In genomic region chr2:188478724-188479123, GRCh38 we compare ENCODE assay signal across 10 cellular contexts.
DNase-seq lines count a peak whose midpoint lies in the region; ATAC-seq and TF ChIP-seq lines count a peak whose summit lies in the region.
"Had no signal": no experiment of that assay in that cellular context is flagged by ENCODE, and none has a peak within 500 bp of the region (broad histone marks: within the 10 kb centered on the region; RNA-seq: fewer than 3 reads in every experiment).

No MANE protein-coding gene starts in this region.

- H3K4me1 Mint-ChIP-seq in T-helper 2 cell treated with Interferon-gamma antibody and Interleukin-4, amounts not matched to agents 5 μg/mL and 100 μg/mL, for 36 hours (ENCODE audit: low read depth): no peaks in the 10 kb centered on the region
- H3K4me1 Mint-ChIP-seq: activated naive CD4-positive, alpha-beta T cell treated with anti-CD3 and anti-CD28 coated beads, Interleukin-2, amount 10 ng/mL, durations not matched to agents 7 days and 5 days had no signal

- H3K4me3 ChIP-seq in testis (no peak overlapping the region), upper lobe of left lung (no peak overlapping the region)
- H3K4me3 ChIP-seq: gastrocnemius medialis had no signal

- no peaks in the 10 kb centered on the region for H3K9me3 Mint-ChIP-seq in activated naive CD4-positive, alpha-beta T cell treated with anti-CD3 and anti-CD28 coated beads, Interleukin-2, amount 50 U/mL, for 72 hours
- no peaks in the 10 kb centered on the region for H3K9me3 Mint-ChIP-seq in T-helper 2 cell treated with Interferon-gamma antibody and Interleukin-4, amounts not matched to agents 5 μg/mL and 100 μg/mL, for 36 hours
- H3K9me3 Mint-ChIP-seq: activated naive CD4-positive, alpha-beta T cell treated with anti-CD3 and anti-CD28 coated beads, Interleukin-2, amount 10 ng/mL, durations not matched to agents 7 days and 5 days had no signal

- no peaks in the 10 kb centered on the region for H3K27me3 Mint-ChIP-seq in T-helper 2 cell treated with Interferon-gamma antibody and Interleukin-4, amounts not matched to agents 5 μg/mL and 100 μg/mL, for 36 hours (ENCODE audit: low read depth)
- H3K27me3 Mint-ChIP-seq: activated naive CD4-positive, alpha-beta T cell treated with anti-CD3 and anti-CD28 coated beads, Interleukin-2, amount 10 ng/mL, durations not matched to agents 7 days and 5 days had no signal

- no peaks in the 10 kb centered on the region for H3K4me1 ChIP-seq in testis
- no peaks in the 10 kb centered on the region for H3K4me1 ChIP-seq in upper lobe of left lung

- DNase-seq in activated naive CD4-positive, alpha-beta T cell treated with anti-CD3 and anti-CD28 coated beads, Interleukin-2, amount 50 U/mL, for 72 hours (ENCODE audit: low spot score in 2 of 2): no peak
- no peak for DNase-seq in activated naive CD4-positive, alpha-beta T cell (lab: John Stamatoyannopoulos, UW)
- DNase-seq in NCI-H345 treated with DMSO at 0.1 percent for 48 hours (lab: John Stamatoyannopoulos, UW; ENCODE audit: unreplicated experiment): peak; percentile 4
- peak; percentile 29 for DNase-seq in testis
- no peak for DNase-seq in upper lobe of left lung
- DNase-seq in stimulated activated CD4-positive, alpha-beta T cell treated with anti-CD3 and anti-CD28 coated beads, Interleukin-15, amount 100 ng/mL, for 24 hours: no peak
- DNase-seq in T-helper 2 cell treated with Interferon-gamma antibody and Interleukin-4, amounts not matched to agents 5 μg/mL and 100 μg/mL, for 36 hours (ENCODE audit: low spot score): no peak
- DNase-seq: activated naive CD4-positive, alpha-beta T cell treated with anti-CD3 and anti-CD28 coated beads, Interleukin-2, amount 10 ng/mL, durations not matched to agents 7 days and 5 days; gastrocnemius medialis had no signal

- no peaks in the 10 kb centered on the region for H3K9me3 ChIP-seq in testis
- H3K9me3 ChIP-seq in upper lobe of left lung: no peaks in the 10 kb centered on the region
- H3K9me3 ChIP-seq: gastrocnemius medialis had no signal

- H3K27me3 ChIP-seq in testis (no peaks in the 10 kb centered on the region), upper lobe of left lung (no peaks in the 10 kb centered on the region)
- H3K27me3 ChIP-seq: gastrocnemius medialis had no signal

- ATAC-seq in activated naive CD4-positive, alpha-beta T cell treated with anti-CD3 and anti-CD28 coated beads, Interleukin-2, amount 50 U/mL, for 72 hours: peak; percentile 70 to 74
- ATAC-seq in HG02938 (IDR thresholded peaks at IDR 0.05; ENCODE audit: unreplicated experiment): peak; percentile 99
- no peak for ATAC-seq in upper lobe of left lung (ENCODE audit: low FRiP score in 2 of 2)

- TF ChIP-seq EP300 in upper lobe of left lung (IDR thresholded peaks at IDR 0.05): no peak

- no peak overlapping the region for H3K4me3 Mint-ChIP-seq in T-helper 2 cell treated with Interferon-gamma antibody and Interleukin-4, amounts not matched to agents 5 μg/mL and 100 μg/mL, for 36 hours
- H3K4me3 Mint-ChIP-seq: activated naive CD4-positive, alpha-beta T cell treated with anti-CD3 and anti-CD28 coated beads, Interleukin-2, amount 10 ng/mL, durations not matched to agents 7 days and 5 days had no signal

- TF ChIP-seq POLR2A in testis (IDR thresholded peaks at IDR 0.05) (no peak), upper lobe of left lung (IDR thresholded peaks at IDR 0.05) (no peak)

- whole genome bisulfite sequencing in testis, 2 donors: 52 to 58% methylated on average over 1 of the region's 1 CpG
- 57 to 64% methylated on average over 1 of the region's 1 CpG for WGBS in upper lobe of left lung, 2 donors

- H3K27ac Mint-ChIP-seq in activated naive CD4-positive, alpha-beta T cell treated with anti-CD3 and anti-CD28 coated beads, Interleukin-2, amount 50 U/mL, for 72 hours: peak overlapping the region in 1 of 2 donors; percentile 7
- no peak overlapping the region for H3K27ac Mint-ChIP-seq in T-helper 2 cell treated with Interferon-gamma antibody and Interleukin-4, amounts not matched to agents 5 μg/mL and 100 μg/mL, for 36 hours
- H3K27ac Mint-ChIP-seq: activated naive CD4-positive, alpha-beta T cell treated with anti-CD3 and anti-CD28 coated beads, Interleukin-2, amount 10 ng/mL, durations not matched to agents 7 days and 5 days had no signal

- H3K36me3 ChIP-seq in testis (ENCODE audit: low read depth, missing control alignments) (no peaks in the 10 kb centered on the region), upper lobe of left lung (no peaks in the 10 kb centered on the region)
- H3K36me3 ChIP-seq: gastrocnemius medialis had no signal

- intact Hi-C loops in testis (cut with DNase I; ENCODE audit: low total_unique reads): no loop called here

- H3K27ac ChIP-seq in testis (no peak overlapping the region), upper lobe of left lung (no peak overlapping the region)
- H3K27ac ChIP-seq: gastrocnemius medialis had no signal

- TF ChIP-seq CTCF in testis (IDR thresholded peaks at IDR 0.05): no peak
- no peak for TF ChIP-seq CTCF in upper lobe of left lung (IDR thresholded peaks at IDR 0.05)

- H3K36me3 Mint-ChIP-seq in activated naive CD4-positive, alpha-beta T cell treated with anti-CD3 and anti-CD28 coated beads, Interleukin-2, amount 50 U/mL, for 72 hours: no peaks in the 10 kb centered on the region
- no peaks in the 10 kb centered on the region for H3K36me3 Mint-ChIP-seq in T-helper 2 cell treated with Interferon-gamma antibody and Interleukin-4, amounts not matched to agents 5 μg/mL and 100 μg/mL, for 36 hours (ENCODE audit: low read depth)
- H3K36me3 Mint-ChIP-seq: activated naive CD4-positive, alpha-beta T cell treated with anti-CD3 and anti-CD28 coated beads, Interleukin-2, amount 10 ng/mL, durations not matched to agents 7 days and 5 days had no signal

Comparison
In these comparisons a context has a peak if more than half of its experiments do, and no peak if none do; other contexts are left out.
1. ATAC-seq: peak in activated naive CD4-positive, alpha-beta T cell treated with anti-CD3 and anti-CD28 coated beads, Interleukin-2, amount 50 U/mL, for 72 hours (2 of 2) and HG02938 (single experiment); none in upper lobe of left lung (0 of 2).
2. DNase-seq: peak in NCI-H345 treated with DMSO at 0.1 percent for 48 hours (single experiment) and testis (single experiment); none in activated naive CD4-positive, alpha-beta T cell treated with anti-CD3 and anti-CD28 coated beads, Interleukin-2, amount 50 U/mL, for 72 hours (0 of 2), activated naive CD4-positive, alpha-beta T cell (0 of 4), upper lobe of left lung (0 of 2), stimulated activated CD4-positive, alpha-beta T cell treated with anti-CD3 and anti-CD28 coated beads, Interleukin-15, amount 100 ng/mL, for 24 hours (single experiment) and T-helper 2 cell treated with Interferon-gamma antibody and Interleukin-4, amounts not matched to agents 5 μg/mL and 100 μg/mL, for 36 hours (single experiment).